ENCODE assay signal across 25 cellular contexts in the genomic region with DNA sequence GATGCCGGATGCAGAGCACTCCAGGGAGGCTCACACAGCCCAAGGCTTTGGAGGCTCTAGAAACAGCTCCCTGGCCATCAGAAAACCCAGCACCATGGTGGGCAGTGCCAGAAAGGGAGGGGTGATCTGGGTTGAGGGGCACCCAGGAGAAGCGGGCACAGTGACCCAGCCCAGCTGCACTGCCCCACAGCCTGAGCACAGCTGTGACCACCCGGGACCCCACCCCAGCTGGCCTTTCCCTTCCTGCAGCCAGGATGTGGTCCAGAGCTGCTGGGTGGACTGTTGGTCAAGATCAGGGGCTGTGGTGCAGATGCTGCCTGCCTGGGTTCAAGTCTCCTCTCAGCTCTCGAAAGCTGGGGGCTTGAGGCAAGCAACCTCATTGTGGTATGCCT.
DNase-seq lines count a peak whose midpoint lies in the region; ATAC-seq and TF ChIP-seq lines count a peak whose summit lies in the region.
"Had no signal": no experiment of that assay in that cellular context is flagged by ENCODE, and none has a peak within 500 bp of the region (broad histone marks: within the 10 kb centered on the region; RNA-seq: fewer than 3 reads in every experiment).

No MANE protein-coding gene starts in this region.

- H3K4me1 ChIP-seq in DND-41 (ENCODE audit: insufficient read depth, low read length) (peaks cover 70% of the 10 kb centered on the region), upper lobe of right lung (no peaks in the 10 kb centered on the region)

- H3K9me3 Mint-ChIP-seq in brain (peaks cover 0 to 16% (median 2%) of the 10 kb centered on the region in 5 experiments), nephron (peaks cover 5% of the 10 kb centered on the region)
- H3K9me3 Mint-ChIP-seq: CD8-positive, alpha-beta memory T cell had no signal

- H3K79me2 ChIP-seq in DND-41 (ENCODE audit: insufficient read depth, low read length) = no peaks in the 10 kb centered on the region

- H3K4me3 ChIP-seq in DND-41 (ENCODE audit: low read depth in 1 of 2, low read length in 2 of 2) = no peak overlapping the region
- no peak overlapping the region for H3K4me3 ChIP-seq in upper lobe of right lung
- H3K4me3 ChIP-seq: GM23338, PC-9, SJSA1 had no signal

- H3K27ac ChIP-seq in DND-41 (ENCODE audit: low read length) (peak overlapping the region; percentile 95), upper lobe of right lung (no peak overlapping the region)
- H3K27ac ChIP-seq: HL-60, KMS-11, PC-9, SJSA1 had no signal

- DNase-seq in DND-41 (no peak), upper lobe of right lung (no peak)
- no peak for DNase-seq in stimulated activated naive CD4-positive, alpha-beta T cell (lab: John Stamatoyannopoulos, UW)
- DNase-seq: CD8-positive, alpha-beta memory T cell; DMS79 treated with DMSO at 0.1 percent for 48 hours; HCEC 1CT; NCI-H1048; NCI-H1417; NCI-H1694 treated with DMSO at 0.1 percent for 48 hours; NCI-H2081; NCI-H2227 treated with DMSO at 0.1 percent for 48 hours; NCI-H526 treated with DMSO at 0.1 percent for 48 hours; PC-9; Right ventricle myocardium superior; RPMI8226 had no signal

- H3K4me1 Mint-ChIP-seq in brain (peaks cover 42% of the 10 kb centered on the region), nephron (peaks cover 44% of the 10 kb centered on the region)
- H3K4me1 Mint-ChIP-seq: CD14-positive monocyte; CD8-positive, alpha-beta memory T cell; IgD-negative memory B cell had no signal

- TF ChIP-seq CTCF in DND-41 (IDR thresholded peaks at IDR 0.05; ENCODE audit: borderline replicate concordance, extremely low read depth, low read length, poor library complexity, severe bottlenecking) = no peak
- no peak for TF ChIP-seq CTCF in brain (conservative IDR thresholded peaks at IDR 0.05)
- no peak for TF ChIP-seq CTCF in nephron (IDR thresholded peaks at IDR 0.05; ENCODE audit: unreplicated experiment in 3 of 3)
- TF ChIP-seq CTCF in upper lobe of right lung (IDR thresholded peaks at IDR 0.05) = no peak

- H3K9me3 ChIP-seq in DND-41 (ENCODE audit: insufficient read depth, low read length, severe bottlenecking) = peaks cover 8% of the 10 kb centered on the region
- no peaks in the 10 kb centered on the region for H3K9me3 ChIP-seq in upper lobe of right lung
- H3K9me3 ChIP-seq: SJSA1 had no signal

- H3K4me3 Mint-ChIP-seq in brain = no peak overlapping the region
- H3K4me3 Mint-ChIP-seq in nephron = no peak overlapping the region
- H3K4me3 Mint-ChIP-seq: CD14-positive monocyte; CD8-positive, alpha-beta memory T cell; GM23338; IgD-negative memory B cell had no signal

- ATAC-seq in DND-41 (ENCODE audit: insufficient read depth, low read depth) (no peak), HG03469 (IDR thresholded peaks at IDR 0.05; ENCODE audit: unreplicated experiment) (no peak), upper lobe of right lung (no peak), HG02840 (IDR thresholded peaks at IDR 0.05; ENCODE audit: low FRiP score, unreplicated experiment) (no peak)

- peaks cover 31% of the 10 kb centered on the region for H3K36me3 Mint-ChIP-seq in brain
- H3K36me3 Mint-ChIP-seq in nephron (ENCODE audit: low read depth) = peaks cover 39% of the 10 kb centered on the region
- H3K36me3 Mint-ChIP-seq: CD14-positive monocyte; CD8-positive, alpha-beta memory T cell; IgD-negative memory B cell had no signal

- H3K9ac ChIP-seq in DND-41 (ENCODE audit: low read depth, low read length) = peak overlapping the region; percentile 41; the same call in 1 of the 2 replicates
- H3K9ac ChIP-seq: KMS-11 had no signal

- H3K27me3 ChIP-seq in DND-41 (ENCODE audit: insufficient read depth, low read length, poor library complexity) (no peaks in the 10 kb centered on the region), upper lobe of right lung (no peaks in the 10 kb centered on the region)
- H3K27me3 ChIP-seq: SJSA1 had no signal

- no peak overlapping the region for H2AFZ ChIP-seq in DND-41 (ENCODE audit: low read depth, low read length)
- H2AFZ ChIP-seq: GM23338, PC-9 had no signal

- H3K36me3 ChIP-seq in DND-41 (ENCODE audit: insufficient read depth, low read length) = no peaks in the 10 kb centered on the region
- H3K36me3 ChIP-seq in upper lobe of right lung = no peaks in the 10 kb centered on the region
- H3K36me3 ChIP-seq: SJSA1 had no signal

- peak overlapping the region in 4 of 5 experiments; percentile 38 to 70 (median 56) for H3K27ac Mint-ChIP-seq in brain
- peak overlapping the region in 2 of 3 experiments; percentile 86 to 88 for H3K27ac Mint-ChIP-seq in nephron
- H3K27ac Mint-ChIP-seq: CD14-positive monocyte; CD8-positive, alpha-beta memory T cell; IgD-negative memory B cell had no signal

- intact Hi-C loops in upper lobe of right lung (cut with DNase I) = no loop called here

- H3K27me3 Mint-ChIP-seq in brain (peaks cover 3% of the 10 kb centered on the region), nephron (ENCODE audit: low read depth) (no peaks in the 10 kb centered on the region)

- H3K4me2 ChIP-seq in DND-41 (ENCODE audit: insufficient read depth, low read length) = no peak overlapping the region
- H3K4me2 ChIP-seq: GM23338, KMS-11, PC-9 had no signal

- no peaks in the 10 kb centered on the region for H4K20me1 ChIP-seq in DND-41 (ENCODE audit: insufficient read depth, low read length)
